14 cellular contexts compared by ENCODE assay signal in the genomic region with DNA sequence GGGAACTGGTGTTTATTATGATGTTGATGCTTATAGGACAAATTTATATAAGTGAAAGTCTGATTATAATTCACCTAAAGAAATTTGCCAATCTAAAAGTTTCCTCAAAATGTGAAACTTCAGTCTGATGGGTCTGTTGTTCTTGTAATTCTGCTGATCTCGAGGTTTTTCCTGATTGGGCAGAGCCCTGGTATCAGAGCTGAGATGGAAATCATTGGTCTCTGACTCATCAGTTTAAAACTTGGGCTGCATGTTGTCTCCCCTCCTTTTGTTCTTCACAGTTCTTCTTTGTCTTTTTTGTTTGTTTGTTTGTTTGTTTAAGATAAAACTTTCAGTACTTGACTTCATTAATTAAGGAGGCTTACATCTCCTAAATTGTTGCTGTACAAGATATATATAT. TPM values are rescaled to one million over a fixed set of nuclear protein-coding genes. Genes with fewer than 3 reads are reported as not detected.
A peak's percentile ranks its signal among the peaks of the same experiment; 100 is the strongest.
DNase-seq lines count a peak whose midpoint lies in the region; ATAC-seq and TF ChIP-seq lines count a peak whose summit lies in the region.
"Had no signal": no experiment of that assay in that cellular context is flagged by ENCODE, and none has a peak within 500 bp of the region (broad histone marks: within the 10 kb centered on the region; RNA-seq: fewer than 3 reads in every experiment).

No MANE protein-coding gene starts in this region.

- H3K9ac ChIP-seq in HUES48 (ENCODE audit: low read depth, low read length): no peak overlapping the region

- H3K4me3 ChIP-seq in HUES48 (ENCODE audit: low read depth, low read length): no peak overlapping the region
- H3K4me3 ChIP-seq in OCI-LY7 (ENCODE audit: low read depth, low read length, poor library complexity, severe bottlenecking): no peak overlapping the region
- H3K4me3 ChIP-seq: right lobe of liver, upper lobe of right lung had no signal

- CTCF ChIA-PET in OCI-LY7 (lab: Charles Lee; ENCODE audit: unreplicated experiment): no interaction called here

- peaks cover 22% of the 10 kb centered on the region for H3K36me3 Mint-ChIP-seq in activated T-helper 17 cell treated with anti-CD3 and anti-CD28 coated beads, Interleukin-2, amount 50 U/mL, for 72 hours (ENCODE audit: low read depth)

- H3K27me3 Mint-ChIP-seq in activated T-helper 17 cell treated with anti-CD3 and anti-CD28 coated beads, Interleukin-2, amount 50 U/mL, for 72 hours: no peaks in the 10 kb centered on the region

- H3K4me1 Mint-ChIP-seq in activated T-helper 17 cell treated with anti-CD3 and anti-CD28 coated beads, Interleukin-2, amount 50 U/mL, for 72 hours: peaks cover 59% of the 10 kb centered on the region

- peak; percentile 63 for DNase-seq in AG20443 (ENCODE audit: low spot score)
- DNase-seq in foreskin melanocyte: peak; percentile 33
- DNase-seq in DMS153 (lab: John Stamatoyannopoulos, UW): no peak
- DNase-seq in OCI-LY7 (ENCODE audit: low spot score): no peak
- DNase-seq: cortex of kidney, hypothalamus, NCI-H1694 treated with DMSO at 0.1 percent for 48 hours, right lobe of liver, upper lobe of right lung had no signal

- H3K9me2 ChIP-seq in OCI-LY7 (ENCODE audit: insufficient read depth, low read length): no peaks in the 10 kb centered on the region

- BruUV-seq in OCI-LY7 (replicated peaks; lab: Mats Ljungman, UMichigan): no TSS peak

- H3K4me2 ChIP-seq in OCI-LY7 (ENCODE audit: low read length): no peak overlapping the region

- H3K27ac ChIP-seq in HUES48 (ENCODE audit: low read depth, low read length) (peak overlapping the region; percentile 33), OCI-LY7 (ENCODE audit: low read depth, low read length, poor library complexity, severe bottlenecking) (no peak overlapping the region)
- H3K27ac ChIP-seq: HL-60, right lobe of liver, upper lobe of right lung had no signal

- H3K4me3 Mint-ChIP-seq in activated T-helper 17 cell treated with anti-CD3 and anti-CD28 coated beads, Interleukin-2, amount 50 U/mL, for 72 hours: peak overlapping the region; percentile 99

- H3K9me3 Mint-ChIP-seq in activated T-helper 17 cell treated with anti-CD3 and anti-CD28 coated beads, Interleukin-2, amount 50 U/mL, for 72 hours: no peaks in the 10 kb centered on the region

- no peak for TF ChIP-seq CTCF in OCI-LY7 (conservative IDR thresholded peaks at IDR 0.05; ENCODE audit: low read length)

- H3K9me3 ChIP-seq in HUES48 (ENCODE audit: control insufficient read depth, insufficient read depth, low read length) (no peaks in the 10 kb centered on the region), OCI-LY7 (ENCODE audit: low read length) (no peaks in the 10 kb centered on the region)
- H3K9me3 ChIP-seq: right lobe of liver, upper lobe of right lung had no signal

- ATAC-seq in activated T-helper 17 cell treated with anti-CD3 and anti-CD28 coated beads, Interleukin-2, amount 50 U/mL, for 72 hours (replicated peaks): peak; percentile 73
- no peak for ATAC-seq in HG03354 (IDR thresholded peaks at IDR 0.05; ENCODE audit: poor library complexity, severe bottlenecking, unreplicated experiment)
- no peak for ATAC-seq in HG02840 (IDR thresholded peaks at IDR 0.05; ENCODE audit: low FRiP score, unreplicated experiment)
- ATAC-seq: upper lobe of right lung had no signal

- no peaks in the 10 kb centered on the region for H3K27me3 ChIP-seq in HUES48 (ENCODE audit: control insufficient read depth, insufficient read depth, low read length)
- H3K27me3 ChIP-seq: right lobe of liver, upper lobe of right lung had no signal

- POLR2A ChIA-PET in OCI-LY7 (lab: Charles Lee): no interaction called here

- H3K79me2 ChIP-seq in OCI-LY7 (ENCODE audit: insufficient read depth, low read depth, low read length): peaks cover 59% of the 10 kb centered on the region

- H3K27ac Mint-ChIP-seq in activated T-helper 17 cell treated with anti-CD3 and anti-CD28 coated beads, Interleukin-2, amount 50 U/mL, for 72 hours: peak overlapping the region; percentile 20

- no peaks in the 10 kb centered on the region for H3K36me3 ChIP-seq in HUES48 (ENCODE audit: control insufficient read depth, insufficient read depth, low read length)
- peaks cover 9% of the 10 kb centered on the region; the same call in 1 of the 2 replicates for H3K36me3 ChIP-seq in OCI-LY7 (ENCODE audit: insufficient read depth, low read length)
- H3K36me3 ChIP-seq: right lobe of liver, upper lobe of right lung had no signal

- H4K20me1 ChIP-seq in OCI-LY7 (ENCODE audit: insufficient read depth, low read length): peaks cover 26% of the 10 kb centered on the region

- peaks cover 27% of the 10 kb centered on the region for H3K4me1 ChIP-seq in HUES48 (ENCODE audit: control insufficient read depth, insufficient read depth, low read length)
- H3K4me1 ChIP-seq in OCI-LY7 (ENCODE audit: insufficient read depth, low read length, poor library complexity, severe bottlenecking): peaks cover 10% of the 10 kb centered on the region

- intact Hi-C loops in OCI-LY7 (cut with micrococcal nuclease; ENCODE audit: unreplicated experiment): no loop called here

- H2AFZ ChIP-seq in OCI-LY7 (ENCODE audit: low read length): no peak overlapping the region

RNA-seq across cellular contexts. Expression of a gene that starts 5.9 kb away (rescaled TPM):
- 10 to 100 TPM; 24.0 to 39.5 TPM for total RNA-seq in activated T-helper 17 cell treated with anti-CD3 and anti-CD28 coated beads, Interleukin-2, amount 50 U/mL, for 72 hours
- total RNA-seq in OCI-LY7 (2014; rRNA removed; shearing (Covaris generic)): 10.9 and 15.1 TPM in 2 replicates
- 26.2 and 28.9 TPM in 2 replicates for total RNA-seq in OCI-LY7 (2022)

Comparison
In these comparisons a context has a peak if more than half of its experiments do, and no peak if none do; other contexts are left out.
1. DNase-seq: peak in AG20443 (single experiment) and foreskin melanocyte (single experiment); none in DMS153 (single experiment) and OCI-LY7 (single experiment).